10 cellular contexts compared by ENCODE assay signal in genomic region chr20:47392721-47393073, GRCh38. TPM values are rescaled to one million over a fixed set of nuclear protein-coding genes. Genes with fewer than 3 reads are reported as not detected.
A peak's percentile ranks its signal among the peaks of the same experiment; 100 is the strongest.
DNase-seq lines count a peak whose midpoint lies in the region; TF ChIP-seq lines count a peak whose summit lies in the region.
"Had no signal": no experiment of that assay in that cellular context is flagged by ENCODE, and none has a peak within 500 bp of the region (broad histone marks: within the 10 kb centered on the region; RNA-seq: fewer than 3 reads in every experiment).

No MANE protein-coding gene starts in this region.

- H3K4me1 ChIP-seq in Loucy (ENCODE audit: insufficient read depth, low read length, poor library complexity, severe bottlenecking) (no peaks in the 10 kb centered on the region), osteoblast (ENCODE audit: insufficient read depth, low read length) (peaks cover 11% of the 10 kb centered on the region)

- H3K4me3 ChIP-seq in Loucy (ENCODE audit: low read length, poor library complexity, severe bottlenecking) (no peak overlapping the region), osteoblast (ENCODE audit: insufficient read depth, low read length) (no peak overlapping the region), H7 (ENCODE audit: insufficient read depth, low read depth, low read length) (no peak overlapping the region)
- H3K4me3 ChIP-seq: hepatocyte, thoracic aorta had no signal

- H4K20me1 ChIP-seq in Loucy (ENCODE audit: insufficient read depth, low read length, poor library complexity, severe bottlenecking): no peaks in the 10 kb centered on the region
- no peaks in the 10 kb centered on the region for H4K20me1 ChIP-seq in osteoblast (ENCODE audit: insufficient read depth, low read length)

- H3K79me2 ChIP-seq in Loucy (ENCODE audit: insufficient read depth, low read length) (no peaks in the 10 kb centered on the region), osteoblast (ENCODE audit: insufficient read depth, low read length) (no peaks in the 10 kb centered on the region)
- H3K79me2 ChIP-seq: hepatocyte had no signal

- DNase-seq in ELR (ENCODE audit: low read depth) (peak; percentile 95), osteoblast (ENCODE audit: insufficient read length, low spot score, missing footprints) (no peak), caudate nucleus (lab: John Stamatoyannopoulos, UW) (no peak), H7 (no peak)
- DNase-seq in activated CD8-positive, alpha-beta memory T cell treated with anti-CD3 and anti-CD28 coated beads, Interleukin-2, amount 50 U/mL, for 48 hours: no peak
- DNase-seq in stimulated activated naive CD4-positive, alpha-beta T cell treated with Interleukin-2 at 50 U/mL for 16 hours (lab: John Stamatoyannopoulos, UW): no peak

- no peak overlapping the region for H3K4me2 ChIP-seq in Loucy (ENCODE audit: low read depth, low read length, poor library complexity, severe bottlenecking)
- peak overlapping the region; percentile 21 for H3K4me2 ChIP-seq in osteoblast (ENCODE audit: insufficient read depth, low read length)
- H3K4me2 ChIP-seq: hepatocyte had no signal

- peak overlapping the region; percentile 20 for H3K27ac ChIP-seq in angular gyrus (ENCODE audit: low read depth, low read length)
- peak overlapping the region; percentile 90 for H3K27ac ChIP-seq in osteoblast (ENCODE audit: low read depth, low read length)
- no peak overlapping the region for H3K27ac ChIP-seq in caudate nucleus (ENCODE audit: low read depth, low read length)
- H3K27ac ChIP-seq: hepatocyte had no signal

- H3K9ac ChIP-seq in Loucy (ENCODE audit: low read depth, low read length, poor library complexity, severe bottlenecking): no peak overlapping the region

- no peak for TF ChIP-seq CTCF in Loucy (conservative IDR thresholded peaks at IDR 0.05; ENCODE audit: low read length)
- no peak for TF ChIP-seq CTCF in osteoblast (IDR thresholded peaks at IDR 0.05; ENCODE audit: extremely low read depth, low read depth, low read length)

- H3K9me3 ChIP-seq in Loucy (ENCODE audit: insufficient read depth, low read depth, low read length) (no peaks in the 10 kb centered on the region), osteoblast (ENCODE audit: low read depth, low read length) (no peaks in the 10 kb centered on the region)
- H3K9me3 ChIP-seq: thoracic aorta had no signal

- H3K36me3 ChIP-seq in Loucy (ENCODE audit: insufficient read depth, low read length) (no peaks in the 10 kb centered on the region), osteoblast (ENCODE audit: insufficient read depth, low read length) (no peaks in the 10 kb centered on the region), H7 (replicated peaks; ENCODE audit: control insufficient read depth, insufficient read depth, low read length) (no peaks in the 10 kb centered on the region)
- H3K36me3 ChIP-seq: thoracic aorta had no signal

- peak overlapping the region; percentile 89 for H2AFZ ChIP-seq in Loucy (ENCODE audit: low read length)
- peak overlapping the region; percentile 76 for H2AFZ ChIP-seq in osteoblast (ENCODE audit: low read length)
- H2AFZ ChIP-seq: hepatocyte had no signal

- no peaks in the 10 kb centered on the region for H3F3A ChIP-seq in Loucy (ENCODE audit: low read depth)

- no peaks in the 10 kb centered on the region for H3K9me2 ChIP-seq in Loucy (replicated peaks; ENCODE audit: low read depth, low read length)

- H3K27me3 ChIP-seq in Loucy (ENCODE audit: insufficient read depth, low read length, poor library complexity, severe bottlenecking) (no peaks in the 10 kb centered on the region), osteoblast (ENCODE audit: insufficient read depth, low read length) (no peaks in the 10 kb centered on the region), H7 (ENCODE audit: control insufficient read depth, insufficient read depth, low read length) (no peaks in the 10 kb centered on the region)
- H3K27me3 ChIP-seq: hepatocyte had no signal

RNA-seq across cellular contexts. Expression of gene ZMYND8, which starts 36.2 kb away (rescaled TPM):
- total RNA-seq in osteoblast: 13.6 and 18.8 TPM in 2 replicates
- 28.1 and 36.2 TPM in 2 replicates for total RNA-seq in H7 (2014; rRNA removed; shearing (Covaris generic))
